8 cellular contexts compared by ENCODE assay signal in genomic region chr1:99766378-99766800, GRCh38. TPM values are rescaled to one million over a fixed set of nuclear protein-coding genes. Genes with fewer than 3 reads are reported as not detected.
DNase-seq lines count a peak whose midpoint lies in the region; ATAC-seq and TF ChIP-seq lines count a peak whose summit lies in the region.

Gene FRRS1, minus strand, starts transcription at chr1:99766635. Its CDS starts 17,867 bp downstream, at chr1:99748768.

- peak within 1 kb of the TSS; percentile 45 to 49 for H3K4me3 ChIP-seq in uterus

- no peak for TF ChIP-seq POLR2A in uterus (IDR thresholded peaks at IDR 0.05)

- no peak for TF ChIP-seq CTCF in activated CD8-positive, alpha-beta T cell treated with anti-CD3 and anti-CD28 coated beads for 36 hours (IDR thresholded peaks at IDR 0.05)
- TF ChIP-seq CTCF in uterus (IDR thresholded peaks at IDR 0.05) = no peak

- POLR2A ChIA-PET in activated CD8-positive, alpha-beta T cell treated with anti-CD3 and anti-CD28 coated beads for 36 hours (lab: Charles Lee) = no interaction called here

- DNase-seq in DMS153 (lab: John Stamatoyannopoulos, UW) (peak; percentile 78), NCI-H510A treated with DMSO at 0.1 percent for 48 hours (lab: John Stamatoyannopoulos, UW) (peak; percentile 88), fibroblast of gingiva (ENCODE audit: low read depth) (peak; percentile 66), myocyte (ENCODE audit: low read depth) (peak; percentile 73), uterus (peak; percentile 35 to 51)
- peak; percentile 68 for DNase-seq in activated CD8-positive, alpha-beta T cell treated with anti-CD3 and anti-CD28 coated beads for 36 hours

- ATAC-seq in GM19351 (IDR thresholded peaks at IDR 0.05; ENCODE audit: unreplicated experiment) (peak; percentile 96), HG03432 (IDR thresholded peaks at IDR 0.05; ENCODE audit: unreplicated experiment) (peak; percentile 95)
- ATAC-seq in activated CD8-positive, alpha-beta T cell treated with anti-CD3 and anti-CD28 coated beads for 36 hours = peak; percentile 92

- H3K27me3 Mint-ChIP-seq in activated CD8-positive, alpha-beta T cell treated with anti-CD3 and anti-CD28 coated beads for 36 hours = peaks cover 7% of the 10 kb centered on the region

- H3K4me1 ChIP-seq in uterus = no peaks in the 10 kb centered on the region

- H3K9me3 ChIP-seq in uterus = no peaks in the 10 kb centered on the region

- intact Hi-C loops in activated CD8-positive, alpha-beta T cell treated with anti-CD3 and anti-CD28 coated beads for 36 hours (cut with micrococcal nuclease) = no loop called here
- intact Hi-C loops in uterus (cut with DNase I; ENCODE audit: low total_unique reads) = no loop called here

- H3K4me1 Mint-ChIP-seq in activated CD8-positive, alpha-beta T cell treated with anti-CD3 and anti-CD28 coated beads for 36 hours (ENCODE audit: low read depth) = peaks cover 9% of the 10 kb centered on the region

- peak within 1 kb of the TSS; percentile 73 to 74 for H3K27ac ChIP-seq in uterus

- H3K36me3 Mint-ChIP-seq in activated CD8-positive, alpha-beta T cell treated with anti-CD3 and anti-CD28 coated beads for 36 hours (ENCODE audit: low read depth) = no peaks in the 10 kb centered on the region

- H3K36me3 ChIP-seq in uterus = no peaks in the 10 kb centered on the region

- H3K4me3 Mint-ChIP-seq in activated CD8-positive, alpha-beta T cell treated with anti-CD3 and anti-CD28 coated beads for 36 hours = peak within 1 kb of the TSS; percentile 94

- CTCF ChIA-PET in activated CD8-positive, alpha-beta T cell treated with anti-CD3 and anti-CD28 coated beads for 36 hours (lab: Charles Lee) = interaction anchor here (0.6 to 2.0 kb wide), 5 partner anchors 12 to 37 kb away, joined by 3 to 9 read pairs (median 4); no protein-coding TSS in a partner anchor

- H3K27ac Mint-ChIP-seq in activated CD8-positive, alpha-beta T cell treated with anti-CD3 and anti-CD28 coated beads for 36 hours = peak within 1 kb of the TSS; percentile 88

- no peaks in the 10 kb centered on the region for H3K9me3 Mint-ChIP-seq in activated CD8-positive, alpha-beta T cell treated with anti-CD3 and anti-CD28 coated beads for 36 hours

- no peaks in the 10 kb centered on the region for H3K27me3 ChIP-seq in uterus

RNA-seq across cellular contexts. Expression of gene FRRS1, which starts in this region (rescaled TPM):
- total RNA-seq in activated CD8-positive, alpha-beta T cell treated with anti-CD3 and anti-CD28 coated beads for 36 hours = 1 to 10 TPM; 4.0 to 4.2 TPM
- total RNA-seq in myocyte = 4.1 and 5.6 TPM in 2 replicates
- 1.8 TPM for polyA plus RNA-seq in myocyte (2012)
- 10 to 100 TPM in 2 of 4 donors, 1 to 10 TPM in 1, under 1 TPM in 1; 0.51 to 28.6 (median 14.5) TPM for total RNA-seq in uterus

Comparison
In these comparisons a context has a peak if more than half of its experiments do, and no peak if none do; other contexts are left out.
1. Peak in every context shown above with its lines: DNase-seq, ATAC-seq, H3K4me3 ChIP-seq and H3K27ac ChIP-seq.